In genomic region chr5:139642891-139643871, GRCh38 we compare ENCODE assay signal across 11 cellular contexts. TPM values are rescaled to one million over a fixed set of nuclear protein-coding genes. Genes with fewer than 3 reads are reported as not detected.
A peak's percentile ranks its signal among the peaks of the same experiment; 100 is the strongest.
DNase-seq lines count a peak whose midpoint lies in the region; ATAC-seq and TF ChIP-seq lines count a peak whose summit lies in the region.
"Had no signal": no experiment of that assay in that cellular context is flagged by ENCODE, and none has a peak within 500 bp of the region (broad histone marks: within the 10 kb centered on the region; RNA-seq: fewer than 3 reads in every experiment).

No MANE protein-coding gene starts in this region.

- no peaks in the 10 kb centered on the region for H3K9me3 Mint-ChIP-seq in IgD-negative memory B cell
- no peaks in the 10 kb centered on the region for H3K9me3 Mint-ChIP-seq in activated CD4-positive, alpha-beta T cell treated with anti-CD3 and anti-CD28 coated beads for 36 hours (ENCODE audit: low read depth)
- H3K9me3 Mint-ChIP-seq in activated naive CD8-positive, alpha-beta T cell treated with anti-CD3 and anti-CD28 coated beads for 36 hours, result no peaks in the 10 kb centered on the region
- H3K9me3 Mint-ChIP-seq: immature natural killer cell; T-helper 1 cell treated with Interleukin-12 subunit alpha and Interleukin-12 subunit beta and Interleukin-4 antibody, amounts not matched to agents 30 μg/mL and 1 μg/mL, for 36 hours had no signal

- peaks cover 35 to 60% (median 49%) of the 10 kb centered on the region in 3 donors for H3K4me1 Mint-ChIP-seq in IgD-negative memory B cell
- H3K4me1 Mint-ChIP-seq in activated CD4-positive, alpha-beta T cell treated with anti-CD3 and anti-CD28 coated beads for 36 hours, result peaks cover 5% of the 10 kb centered on the region
- peaks cover 18% of the 10 kb centered on the region for H3K4me1 Mint-ChIP-seq in activated naive CD8-positive, alpha-beta T cell treated with anti-CD3 and anti-CD28 coated beads for 36 hours

- H3K4me2 ChIP-seq in BLaER1, result peak overlapping the region; percentile 93
- H3K4me2 ChIP-seq in parathyroid adenoma (ENCODE audit: low read length), result no peak overlapping the region

- no peaks in the 10 kb centered on the region for H3K36me3 ChIP-seq in BLaER1
- H3K36me3 ChIP-seq in esophagus (ENCODE audit: control insufficient read depth in 2 of 2, insufficient read depth in 2 of 2, low read length in 1 of 2), result no peaks in the 10 kb centered on the region
- no peaks in the 10 kb centered on the region for H3K36me3 ChIP-seq in parathyroid adenoma (ENCODE audit: control insufficient read depth, insufficient read depth, low read length)

- H3K4me1 ChIP-seq in BLaER1 (peaks cover 98% of the 10 kb centered on the region), esophagus (ENCODE audit: control insufficient read depth in 2 of 2, insufficient read depth in 2 of 2, low read length in 1 of 2) (peaks cover 9 to 30% of the 10 kb centered on the region in 2 donors), parathyroid adenoma (peaks cover 45% of the 10 kb centered on the region)

- intact Hi-C loops in activated CD4-positive, alpha-beta T cell treated with anti-CD3 and anti-CD28 coated beads for 36 hours (cut with DNase I, micrococcal nuclease), result no loop called here

- peak overlapping the region in 1 of 4 donors; percentile 63 for H3K4me3 Mint-ChIP-seq in IgD-negative memory B cell
- H3K4me3 Mint-ChIP-seq in activated CD4-positive, alpha-beta T cell treated with anti-CD3 and anti-CD28 coated beads for 36 hours, result no peak overlapping the region
- H3K4me3 Mint-ChIP-seq in activated naive CD8-positive, alpha-beta T cell treated with anti-CD3 and anti-CD28 coated beads for 36 hours, result no peak overlapping the region
- H3K4me3 Mint-ChIP-seq: immature natural killer cell; T-helper 1 cell treated with Interleukin-12 subunit alpha and Interleukin-12 subunit beta and Interleukin-4 antibody, amounts not matched to agents 30 μg/mL and 1 μg/mL, for 36 hours had no signal

- no peaks in the 10 kb centered on the region for H3K27me3 ChIP-seq in BLaER1
- no peaks in the 10 kb centered on the region for H3K27me3 ChIP-seq in esophagus (ENCODE audit: control insufficient read depth in 1 of 2, insufficient read depth in 2 of 2, low read length in 2 of 2)
- H3K27me3 ChIP-seq in parathyroid adenoma (ENCODE audit: control insufficient read depth, insufficient read depth, low read length), result no peaks in the 10 kb centered on the region

- H3K9ac ChIP-seq in BLaER1, result peak overlapping the region; percentile 36
- no peak overlapping the region for H3K9ac ChIP-seq in parathyroid adenoma

- no peak for TF ChIP-seq CTCF in parathyroid adenoma (IDR thresholded peaks at IDR 0.05)

- no peaks in the 10 kb centered on the region for H3K79me2 ChIP-seq in parathyroid adenoma

- H3K27ac ChIP-seq in BLaER1, result peak overlapping the region; percentile 66
- peak overlapping the region; percentile 35 to 75 for H3K27ac ChIP-seq in esophagus (ENCODE audit: low read depth in 2 of 2, low read length in 1 of 2)
- H3K27ac ChIP-seq in parathyroid adenoma, result no peak overlapping the region

- no peaks in the 10 kb centered on the region for H3K36me3 Mint-ChIP-seq in IgD-negative memory B cell
- no peaks in the 10 kb centered on the region for H3K36me3 Mint-ChIP-seq in activated CD4-positive, alpha-beta T cell treated with anti-CD3 and anti-CD28 coated beads for 36 hours (ENCODE audit: low read depth)
- no peaks in the 10 kb centered on the region for H3K36me3 Mint-ChIP-seq in activated naive CD8-positive, alpha-beta T cell treated with anti-CD3 and anti-CD28 coated beads for 36 hours
- H3K36me3 Mint-ChIP-seq: immature natural killer cell had no signal

- WGBS in esophagus, 2 donors, result 46 to 53% methylated on average over 16 of the region's 16 CpGs

- no peak overlapping the region for H3K4me3 ChIP-seq in BLaER1
- no peak overlapping the region for H3K4me3 ChIP-seq in esophagus (ENCODE audit: low read depth in 1 of 2, low read length in 2 of 2)
- H3K4me3 ChIP-seq in parathyroid adenoma (ENCODE audit: low read depth, low read length), result no peak overlapping the region

- CTCF ChIA-PET in activated CD4-positive, alpha-beta T cell treated with anti-CD3 and anti-CD28 coated beads for 36 hours (lab: Charles Lee), result interaction anchor here (0.6 to 0.9 kb wide), 3 partner anchors 21 to 123 kb away, joined by 3 to 4 read pairs (median 3); no protein-coding TSS in a partner anchor

- DNase-seq in activated CD4-positive, alpha-beta T cell treated with anti-CD3 and anti-CD28 coated beads for 36 hours, result no peak
- no peak for DNase-seq in activated naive CD8-positive, alpha-beta T cell treated with anti-CD3 and anti-CD28 coated beads for 36 hours
- DNase-seq: GOT3, immature natural killer cell had no signal

- H2AFZ ChIP-seq in parathyroid adenoma, result peak overlapping the region; percentile 33

- POLR2A ChIA-PET in activated CD4-positive, alpha-beta T cell treated with anti-CD3 and anti-CD28 coated beads for 36 hours (lab: Charles Lee), result no interaction called here

- no peaks in the 10 kb centered on the region for H3K27me3 Mint-ChIP-seq in IgD-negative memory B cell
- H3K27me3 Mint-ChIP-seq in activated CD4-positive, alpha-beta T cell treated with anti-CD3 and anti-CD28 coated beads for 36 hours, result peaks cover 20% of the 10 kb centered on the region
- H3K27me3 Mint-ChIP-seq in activated naive CD8-positive, alpha-beta T cell treated with anti-CD3 and anti-CD28 coated beads for 36 hours, result peaks cover 23% of the 10 kb centered on the region

- peaks cover 44% of the 10 kb centered on the region for H4K20me1 ChIP-seq in BLaER1

- H3K9me3 ChIP-seq in BLaER1, result no peaks in the 10 kb centered on the region
- no peaks in the 10 kb centered on the region for H3K9me3 ChIP-seq in esophagus (ENCODE audit: control insufficient read depth in 2 of 2, insufficient read depth in 1 of 2, low read depth in 1 of 2, low read length in 1 of 2)
- H3K9me3 ChIP-seq in parathyroid adenoma (ENCODE audit: control insufficient read depth, low read length), result no peaks in the 10 kb centered on the region

- H3K27ac Mint-ChIP-seq in IgD-negative memory B cell, result peak overlapping the region in 2 of 3 donors; percentile 1 to 68
- no peak overlapping the region for H3K27ac Mint-ChIP-seq in activated CD4-positive, alpha-beta T cell treated with anti-CD3 and anti-CD28 coated beads for 36 hours
- H3K27ac Mint-ChIP-seq in activated naive CD8-positive, alpha-beta T cell treated with anti-CD3 and anti-CD28 coated beads for 36 hours, result no peak overlapping the region
- H3K27ac Mint-ChIP-seq: T-helper 1 cell treated with Interleukin-12 subunit alpha and Interleukin-12 subunit beta and Interleukin-4 antibody, amounts not matched to agents 30 μg/mL and 1 μg/mL, for 36 hours had no signal

- no peak for ATAC-seq in activated CD4-positive, alpha-beta T cell treated with anti-CD3 and anti-CD28 coated beads for 36 hours
- ATAC-seq in GM19395 (IDR thresholded peaks at IDR 0.05; ENCODE audit: unreplicated experiment), result no peak
- ATAC-seq in HG02571 (IDR thresholded peaks at IDR 0.05; ENCODE audit: unreplicated experiment), result no peak

RNA-seq across cellular contexts. Expression of gene CXXC5, which starts 5.0 kb away (rescaled TPM):
- 447 TPM for polyA plus RNA-seq in IgD-negative memory B cell
- 10 to 100 TPM; 21.9 to 27.8 TPM for polyA plus RNA-seq in esophagus
- total RNA-seq in activated CD4-positive, alpha-beta T cell treated with anti-CD3 and anti-CD28 coated beads for 36 hours, result 1 to 10 TPM in 1 of 2 experiments, under 1 TPM in 1; 0.82 to 1.1 TPM
- total RNA-seq in activated naive CD8-positive, alpha-beta T cell treated with anti-CD3 and anti-CD28 coated beads for 36 hours, result 1 to 10 TPM; 1.3 to 2.0 TPM

Comparison
In these comparisons a context has a peak if more than half of its experiments do, and no peak if none do; other contexts are left out.
1. H3K27ac Mint-ChIP-seq: peak in IgD-negative memory B cell (2 of 3); none in activated CD4-positive, alpha-beta T cell treated with anti-CD3 and anti-CD28 coated beads for 36 hours (single experiment) and activated naive CD8-positive, alpha-beta T cell treated with anti-CD3 and anti-CD28 coated beads for 36 hours (single experiment).